29 cellular contexts compared by ENCODE assay signal in the genomic region with DNA sequence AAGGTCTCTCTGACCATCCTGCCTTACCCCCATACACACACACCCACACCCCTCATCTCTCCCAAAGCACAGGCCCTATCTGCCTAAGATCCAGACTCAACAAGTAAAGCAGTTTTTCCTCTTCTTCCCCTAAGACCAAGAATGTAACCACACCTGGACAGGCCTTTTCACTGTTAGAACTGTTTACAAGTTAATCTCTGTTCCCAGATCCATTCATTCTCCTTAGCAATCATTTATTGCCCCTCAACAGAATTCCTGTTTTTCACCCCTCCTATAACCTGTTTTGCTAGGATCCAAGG. TPM values are rescaled to one million over a fixed set of nuclear protein-coding genes. Genes with fewer than 3 reads are reported as not detected.
"Had no signal": no experiment of that assay in that cellular context is flagged by ENCODE, and none has a peak within 500 bp of the region (broad histone marks: within the 10 kb centered on the region; RNA-seq: fewer than 3 reads in every experiment).

No MANE protein-coding gene starts in this region.

- H3K4me3 Mint-ChIP-seq: activated CD4-positive, alpha-beta T cell treated with anti-CD3 and anti-CD28 coated beads, Interleukin-2, amount 10 ng/mL, durations not matched to agents 7 days and 5 days; activated CD8-positive, alpha-beta memory T cell treated with anti-CD3 and anti-CD28 coated beads, Interleukin-2, amount 10 ng/mL, durations not matched to agents 7 days and 5 days; activated CD8-positive, alpha-beta T cell treated with anti-CD3 and anti-CD28 coated beads for 36 hours; activated naive CD4-positive, alpha-beta T cell treated with anti-CD3 and anti-CD28 coated beads, Interleukin-2, amount 50 U/mL, for 24 hours; brain; T-cell; T-helper 2 cell treated with Interferon-gamma antibody and Interleukin-4, amounts not matched to agents 5 μg/mL and 100 μg/mL, for 36 hours; type B pancreatic cell had no signal

- H3K4me2 ChIP-seq: smooth muscle cell had no signal

- H3K9me3 Mint-ChIP-seq: activated CD4-positive, alpha-beta T cell treated with anti-CD3 and anti-CD28 coated beads, Interleukin-2, amount 10 ng/mL, durations not matched to agents 7 days and 5 days; activated CD8-positive, alpha-beta T cell treated with anti-CD3 and anti-CD28 coated beads for 36 hours; activated naive CD4-positive, alpha-beta T cell treated with anti-CD3 and anti-CD28 coated beads, Interleukin-2, amount 50 U/mL, for 24 hours; naive B cell; T-cell; T-helper 2 cell treated with Interferon-gamma antibody and Interleukin-4, amounts not matched to agents 5 μg/mL and 100 μg/mL, for 36 hours; type B pancreatic cell had no signal

- DNase-seq: activated CD4-positive, alpha-beta T cell treated with anti-CD3 and anti-CD28 coated beads, Interleukin-2, amount 10 ng/mL, durations not matched to agents 7 days and 5 days; activated CD4-positive, CD25-positive, alpha-beta regulatory T cell treated with anti-CD3 and anti-CD28 coated beads, Interleukin-2, amount 50 U/mL, for 72 hours; activated CD8-positive, alpha-beta memory T cell treated with anti-CD3 and anti-CD28 coated beads, Interleukin-2, amount 10 ng/mL, durations not matched to agents 7 days and 5 days; activated CD8-positive, alpha-beta T cell treated with anti-CD3 and anti-CD28 coated beads for 36 hours; activated gamma-delta T cell treated with Interleukin-2 at 50 U/mL for 16 hours; activated T-cell treated with anti-CD3 and anti-CD28 coated beads for 4 hours; anterior cingulate cortex; effector CD4-positive, alpha-beta T cell; foreskin melanocyte; hippocampal formation; left ventricle myocardium superior; naive B cell; occipital lobe; stimulated activated CD4-positive, alpha-beta T cell treated with anti-CD3 and anti-CD28 coated beads, Interleukin-4, amount 100 ng/mL, for 1 hour; stimulated activated naive CD4-positive, alpha-beta T cell; T-cell; testis had no signal

- H3K36me3 Mint-ChIP-seq: activated CD8-positive, alpha-beta memory T cell treated with anti-CD3 and anti-CD28 coated beads, Interleukin-2, amount 10 ng/mL, durations not matched to agents 7 days and 5 days; activated naive CD4-positive, alpha-beta T cell treated with anti-CD3 and anti-CD28 coated beads, Interleukin-2, amount 50 U/mL, for 24 hours; brain; naive B cell; T-cell; type B pancreatic cell had no signal

- H3K27ac Mint-ChIP-seq: activated CD4-positive, alpha-beta T cell treated with anti-CD3 and anti-CD28 coated beads, Interleukin-2, amount 10 ng/mL, durations not matched to agents 7 days and 5 days; activated CD8-positive, alpha-beta memory T cell treated with anti-CD3 and anti-CD28 coated beads, Interleukin-2, amount 10 ng/mL, durations not matched to agents 7 days and 5 days; activated CD8-positive, alpha-beta T cell treated with anti-CD3 and anti-CD28 coated beads for 36 hours; activated naive CD4-positive, alpha-beta T cell treated with anti-CD3 and anti-CD28 coated beads, Interleukin-2, amount 50 U/mL, for 24 hours; brain; T-cell; T-helper 2 cell treated with Interferon-gamma antibody and Interleukin-4, amounts not matched to agents 5 μg/mL and 100 μg/mL, for 36 hours; type B pancreatic cell had no signal

- H3K27me3 Mint-ChIP-seq: activated CD4-positive, alpha-beta T cell treated with anti-CD3 and anti-CD28 coated beads, Interleukin-2, amount 10 ng/mL, durations not matched to agents 7 days and 5 days; activated CD8-positive, alpha-beta T cell treated with anti-CD3 and anti-CD28 coated beads for 36 hours; activated naive CD4-positive, alpha-beta T cell treated with anti-CD3 and anti-CD28 coated beads, Interleukin-2, amount 50 U/mL, for 24 hours; naive B cell; T-cell had no signal

- ATAC-seq: activated CD8-positive, alpha-beta memory T cell treated with anti-CD3 and anti-CD28 coated beads, Interleukin-2, amount 10 ng/mL, durations not matched to agents 7 days and 5 days; activated CD8-positive, alpha-beta T cell treated with anti-CD3 and anti-CD28 coated beads for 36 hours; left ventricle myocardium superior; T-cell had no signal

- H3K27ac ChIP-seq: testis, VCaP had no signal

- H3K4me1 ChIP-seq: testis had no signal

- H3K4me1 Mint-ChIP-seq: activated CD8-positive, alpha-beta memory T cell treated with anti-CD3 and anti-CD28 coated beads, Interleukin-2, amount 10 ng/mL, durations not matched to agents 7 days and 5 days; activated naive CD4-positive, alpha-beta T cell treated with anti-CD3 and anti-CD28 coated beads, Interleukin-2, amount 50 U/mL, for 24 hours; T-cell had no signal

- H3K4me3 ChIP-seq: smooth muscle cell, testis had no signal

- H3K9me3 ChIP-seq: testis had no signal

- H3K27me3 ChIP-seq: testis had no signal

RNA-seq across cellular contexts. Expression of gene CIROP, which starts 1.9 kb away (rescaled TPM):
- total RNA-seq: activated CD4-positive, alpha-beta T cell treated with anti-CD3 and anti-CD28 coated beads, Interleukin-2, amount 10 ng/mL, durations not matched to agents 7 days and 5 days; activated CD8-positive, alpha-beta memory T cell treated with anti-CD3 and anti-CD28 coated beads, Interleukin-2, amount 10 ng/mL, durations not matched to agents 7 days and 5 days; activated CD8-positive, alpha-beta T cell treated with anti-CD3 and anti-CD28 coated beads for 36 hours; cardiac septum; chondrocyte; left ventricle myocardium superior; mesenteric fat pad; mucosa of gallbladder; occipital lobe; sciatic nerve; smooth muscle cell; T-cell; testis had no signal
- polyA plus RNA-seq: neural cell, smooth muscle cell had no signal

RNA-seq across cellular contexts. Expression of gene CEBPE, which starts 12.4 kb away (rescaled TPM):
- total RNA-seq: cardiac septum, chondrocyte, left ventricle myocardium superior, mesenteric fat pad, smooth muscle cell had no signal
- polyA plus RNA-seq: neural cell, smooth muscle cell had no signal
